Comparison of ENCODE assay signal across 8 cellular contexts in the genomic region with DNA sequence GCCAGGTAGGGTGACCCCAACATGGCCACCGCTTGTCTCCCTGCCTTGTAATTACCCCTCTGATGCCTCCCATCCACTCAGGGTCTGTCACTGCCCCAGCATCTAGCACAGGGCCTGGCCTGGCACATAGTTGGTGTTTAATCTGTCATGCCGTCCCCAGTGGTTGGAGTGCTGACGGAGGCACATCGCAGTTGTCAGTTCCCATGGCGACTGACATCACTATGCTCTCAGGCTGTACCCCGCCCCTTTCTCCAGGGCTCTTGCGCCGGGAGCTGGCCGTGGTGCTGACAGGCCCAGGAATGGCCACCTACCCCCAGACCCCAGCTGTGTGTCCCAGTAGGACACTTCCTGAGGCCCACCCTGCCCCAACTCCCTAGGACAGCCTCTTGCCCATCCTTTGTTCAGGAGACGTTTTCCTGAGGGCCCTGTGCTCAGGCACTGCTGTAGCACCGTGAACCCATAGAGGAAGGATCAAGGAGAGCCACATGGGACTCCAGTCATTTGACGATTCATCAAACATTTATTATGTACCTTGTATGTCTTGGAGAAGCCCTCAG. TPM values are rescaled to one million over a fixed set of nuclear protein-coding genes. Genes with fewer than 3 reads are reported as not detected.
DNase-seq lines count a peak whose midpoint lies in the region; ATAC-seq and TF ChIP-seq lines count a peak whose summit lies in the region.

No MANE protein-coding gene starts in this region.

- H3K27me3 ChIP-seq in mesenchymal stem cell (ENCODE audit: control insufficient read depth in 1 of 2, insufficient read depth in 1 of 2, low read length in 2 of 2) = peaks cover 63 to 75% of the 10 kb centered on the region in 2 experiments

- H2BK5ac ChIP-seq in mesenchymal stem cell (ENCODE audit: low read depth, low read length, poor library complexity, severe bottlenecking) = no peak overlapping the region

- DNase-seq in AG08396 (ENCODE audit: low spot score) = peak; percentile 73
- DNase-seq in KBM-7 = peak; percentile 30
- peak; percentile 86 for DNase-seq in chondrocyte (ENCODE audit: low spot score)
- peak; percentile 80 for DNase-seq in mesenchymal stem cell
- DNase-seq in NCI-H128 (lab: John Stamatoyannopoulos, UW; ENCODE audit: unreplicated experiment) = no peak
- DNase-seq in NCI-H2029 treated with DMSO at 0.1 percent for 48 hours (lab: John Stamatoyannopoulos, UW) = no peak
- DNase-seq in DMS114 treated with DMSO at 0.1 percent for 48 hours (lab: John Stamatoyannopoulos, UW; ENCODE audit: unreplicated experiment) = no peak

- peaks cover 14% of the 10 kb centered on the region for H3K4me1 Mint-ChIP-seq in chondrocyte (ENCODE audit: low read depth)

- peaks cover 10% of the 10 kb centered on the region for H3K27me3 Mint-ChIP-seq in chondrocyte (ENCODE audit: low read depth)

- H3K36me3 Mint-ChIP-seq in chondrocyte (ENCODE audit: low read depth) = no peaks in the 10 kb centered on the region

- H3K4me3 Mint-ChIP-seq in chondrocyte (ENCODE audit: unreplicated experiment) = no peak overlapping the region

- no peak overlapping the region for H3K14ac ChIP-seq in mesenchymal stem cell (ENCODE audit: low read length in 2 of 2)

- H3K9me3 ChIP-seq in mesenchymal stem cell (ENCODE audit: control insufficient read depth, low read length) = no peaks in the 10 kb centered on the region

- H3K4ac ChIP-seq in mesenchymal stem cell (ENCODE audit: low read depth in 1 of 2, low read length in 2 of 2) = no peak overlapping the region

- no peak overlapping the region for H2BK12ac ChIP-seq in mesenchymal stem cell (ENCODE audit: low read length in 2 of 2)

- 23% methylated on average over 12 of the region's 12 CpGs for WGBS in mesenchymal stem cell

- H2AK5ac ChIP-seq in mesenchymal stem cell (ENCODE audit: low read length, severe bottlenecking) = no peak overlapping the region

- H3K79me1 ChIP-seq in mesenchymal stem cell (replicated peaks; ENCODE audit: low read length, poor library complexity, severe bottlenecking) = no peaks in the 10 kb centered on the region

- no peak overlapping the region for H3K4me3 ChIP-seq in mesenchymal stem cell (ENCODE audit: insufficient read depth in 1 of 2, low read depth in 1 of 2, low read length in 2 of 2)

- ATAC-seq in GM21723 (IDR thresholded peaks at IDR 0.05; ENCODE audit: unreplicated experiment) = no peak

- no peak overlapping the region for H3K4me2 ChIP-seq in mesenchymal stem cell (ENCODE audit: low read length, poor library complexity, severe bottlenecking)

- no peak overlapping the region for H3K27ac ChIP-seq in mesenchymal stem cell (ENCODE audit: low read length, poor library complexity, severe bottlenecking)

- H3K9me3 Mint-ChIP-seq in chondrocyte (ENCODE audit: low read depth) = no peaks in the 10 kb centered on the region

- no peak overlapping the region for H3K9ac ChIP-seq in mesenchymal stem cell (ENCODE audit: low read length)

- no peak overlapping the region for H4K91ac ChIP-seq in mesenchymal stem cell (ENCODE audit: low read length)

- no peak for TF ChIP-seq CTCF in chondrocyte (IDR thresholded peaks at IDR 0.05)

- no peak overlapping the region for H2BK15ac ChIP-seq in mesenchymal stem cell (ENCODE audit: low read depth, poor library complexity, severe bottlenecking)

- H3K4me1 ChIP-seq in mesenchymal stem cell (ENCODE audit: control insufficient read depth, insufficient read depth, low read depth, low read length) = peaks cover 25% of the 10 kb centered on the region

- H2BK120ac ChIP-seq in mesenchymal stem cell (ENCODE audit: low read depth, low read length) = no peak overlapping the region

- in situ Hi-C loops in KBM-7 (cut with MboI; ENCODE audit: low pct_unique_long_range_greater_than_20kb, low sequenced_read_pairs) = no loop called here

- no peak overlapping the region for H3K27ac Mint-ChIP-seq in chondrocyte (ENCODE audit: unreplicated experiment)

- H3K36me3 ChIP-seq in mesenchymal stem cell (ENCODE audit: control insufficient read depth in 1 of 2, insufficient read depth in 2 of 2, low read depth in 1 of 2, low read length in 2 of 2) = no peaks in the 10 kb centered on the region

- no peak overlapping the region for H3K18ac ChIP-seq in mesenchymal stem cell (ENCODE audit: low read depth in 1 of 2, low read length in 2 of 2)

- no peak overlapping the region for H2AFZ ChIP-seq in mesenchymal stem cell (ENCODE audit: low read depth, low read length)

- H4K8ac ChIP-seq in mesenchymal stem cell (ENCODE audit: low read length) = no peak overlapping the region

- no peak overlapping the region for H3K23ac ChIP-seq in mesenchymal stem cell (ENCODE audit: low read length in 2 of 2)

RNA-seq across cellular contexts. Expression of gene FAM222A, which starts 23.0 kb away (rescaled TPM):
- total RNA-seq in chondrocyte = 1.0 to 1.5 TPM (median 1.2 TPM) in 3 replicates
- polyA plus RNA-seq in mesenchymal stem cell (2013, experiment 1 of 2) = 2.8 TPM
- 2.5 TPM for polyA plus RNA-seq in mesenchymal stem cell (2013, experiment 2 of 2)

Comparison
In these comparisons a context has a peak if more than half of its experiments do, and no peak if none do; other contexts are left out.
1. DNase-seq: peak in AG08396 (single experiment), KBM-7 (single experiment), chondrocyte (single experiment) and mesenchymal stem cell (single experiment); none in NCI-H128 (single experiment), NCI-H2029 treated with DMSO at 0.1 percent for 48 hours (single experiment) and DMS114 treated with DMSO at 0.1 percent for 48 hours (single experiment).